ENCODE assay signal across 9 cellular contexts in the genomic region with DNA sequence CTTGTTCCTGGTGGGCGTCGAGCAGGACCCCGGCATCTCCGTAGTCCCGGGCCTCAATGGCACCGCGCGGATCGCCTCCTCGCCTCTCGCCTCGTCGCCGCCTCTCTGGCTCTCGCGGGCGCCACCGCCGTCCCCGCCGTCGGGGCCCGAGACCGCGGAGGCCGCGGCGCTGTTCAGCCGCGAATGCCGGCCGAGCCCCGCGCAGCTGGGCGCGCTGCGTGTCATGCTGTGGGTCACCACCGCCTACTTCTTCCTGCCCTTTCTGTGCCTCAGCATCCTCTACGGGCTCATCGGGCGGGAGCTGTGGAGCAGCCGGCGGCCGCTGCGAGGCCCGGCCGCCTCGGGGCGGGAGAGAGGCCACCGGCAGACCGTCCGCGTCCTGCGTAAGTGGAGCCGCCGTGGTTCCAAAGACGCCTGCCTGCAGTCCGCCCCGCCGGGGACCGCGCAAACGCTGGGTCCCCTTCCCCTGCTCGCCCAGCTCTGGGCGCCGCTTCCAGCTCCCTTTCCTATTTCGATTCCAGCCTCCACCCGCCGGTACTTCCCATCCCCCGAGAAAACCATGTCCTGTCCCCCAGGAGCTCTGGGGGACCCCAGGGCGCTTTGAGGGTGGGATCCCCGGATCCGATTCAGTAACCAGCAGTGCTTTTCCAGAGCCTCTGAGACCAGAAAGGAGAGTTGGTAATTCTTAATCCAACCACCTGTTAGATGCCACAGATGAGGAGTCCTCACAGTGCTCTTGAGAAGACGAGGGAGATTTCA. TPM values are rescaled to one million over a fixed set of nuclear protein-coding genes. Genes with fewer than 3 reads are reported as not detected.
DNase-seq lines count a peak whose midpoint lies in the region; ATAC-seq and TF ChIP-seq lines count a peak whose summit lies in the region.
"Had no signal": no experiment of that assay in that cellular context is flagged by ENCODE, and none has a peak within 500 bp of the region (broad histone marks: within the 10 kb centered on the region; RNA-seq: fewer than 3 reads in every experiment).

No MANE protein-coding gene starts in this region.

- no peak for DNase-seq in A673 (ENCODE audit: low spot score)
- DNase-seq in GM20000 (ENCODE audit: low spot score), result peak; percentile 68
- no peak for DNase-seq in central memory CD8-positive, alpha-beta T cell (ENCODE audit: low spot score in 2 of 2)
- no peak for DNase-seq in naive B cell
- DNase-seq in NCI-H1417 treated with DMSO at 0.1 percent for 48 hours (lab: John Stamatoyannopoulos, UW), result no peak
- no peak for DNase-seq in SJCRH30
- DNase-seq in GM19238 (ENCODE audit: insufficient read length, low spot score), result no peak
- no peak for DNase-seq in COLO829 (ENCODE audit: low spot score)

- CTCF ChIA-PET in A673 (lab: Charles Lee), result no interaction called here

- peak; percentile 5 for ATAC-seq in central memory CD8-positive, alpha-beta T cell (replicated peaks; ENCODE audit: extremely low read depth, poor library complexity, severe bottlenecking)
- peak in 1 of 2 donors; percentile 20 for ATAC-seq in naive B cell (ENCODE audit: low read depth in 2 of 2)

- H3K27me3 Mint-ChIP-seq in central memory CD8-positive, alpha-beta T cell, result peaks cover 73% of the 10 kb centered on the region
- peaks cover 52 to 60% (median 54%) of the 10 kb centered on the region in 3 donors for H3K27me3 Mint-ChIP-seq in naive B cell

- no peaks in the 10 kb centered on the region for H3K4me1 ChIP-seq in A673 (ENCODE audit: insufficient read depth, low read length, poor library complexity, severe bottlenecking)
- no peaks in the 10 kb centered on the region for H3K4me1 ChIP-seq in SJCRH30

- H3K4me3 ChIP-seq in A673 (ENCODE audit: low read depth, low read length, poor library complexity, severe bottlenecking) (peak overlapping the region; percentile 34), SJCRH30 (no peak overlapping the region)

- no peak overlapping the region for H3K27ac ChIP-seq in A673 (ENCODE audit: low read depth, low read length, poor library complexity, severe bottlenecking)
- no peak overlapping the region for H3K27ac ChIP-seq in SJCRH30

- peaks cover 4% of the 10 kb centered on the region for H3K36me3 Mint-ChIP-seq in central memory CD8-positive, alpha-beta T cell (ENCODE audit: insufficient read depth)
- H3K36me3 Mint-ChIP-seq in naive B cell, result peaks cover 0 to 25% of the 10 kb centered on the region in 2 donors

- TF ChIP-seq CTCF in A673 (conservative IDR thresholded peaks at IDR 0.05; ENCODE audit: low read depth, low read length), result no peak
- TF ChIP-seq CTCF in GM20000 (IDR thresholded peaks at IDR 0.05; ENCODE audit: extremely low read depth, missing control alignments), result no peak

- H3K27ac Mint-ChIP-seq in central memory CD8-positive, alpha-beta T cell (ENCODE audit: low read depth), result no peak overlapping the region
- peak overlapping the region in 1 of 6 donors; percentile 25 for H3K27ac Mint-ChIP-seq in naive B cell

- H3K36me3 ChIP-seq in A673 (ENCODE audit: insufficient read depth, low read length, poor library complexity, severe bottlenecking), result no peaks in the 10 kb centered on the region
- no peaks in the 10 kb centered on the region for H3K36me3 ChIP-seq in SJCRH30

- intact Hi-C loops in A673 (cut with micrococcal nuclease; ENCODE audit: unreplicated experiment), result no loop called here

- POLR2A ChIA-PET in A673 (lab: Charles Lee; ENCODE audit: low non-redundant PET), result no interaction called here

- peaks cover 5% of the 10 kb centered on the region for H3K4me1 Mint-ChIP-seq in central memory CD8-positive, alpha-beta T cell
- peaks cover 5 to 15% (median 13%) of the 10 kb centered on the region in 3 donors for H3K4me1 Mint-ChIP-seq in naive B cell

- peak overlapping the region; percentile 70 for H3K4me3 Mint-ChIP-seq in central memory CD8-positive, alpha-beta T cell
- peak overlapping the region in 7 of 8 donors; percentile 67 to 89 (median 80) for H3K4me3 Mint-ChIP-seq in naive B cell

- BruUV-seq in A673 (replicated peaks; lab: Mats Ljungman, UMichigan), result no TSS peak

- H3K27me3 ChIP-seq in A673 (replicated peaks; ENCODE audit: insufficient read depth, low read depth, low read length, poor library complexity), result peaks cover 56% of the 10 kb centered on the region
- no peaks in the 10 kb centered on the region for H3K27me3 ChIP-seq in SJCRH30

- H3K9me3 ChIP-seq in A673 (ENCODE audit: low read depth, low read length, poor library complexity, severe bottlenecking) (no peaks in the 10 kb centered on the region), SJCRH30 (replicated peaks) (no peaks in the 10 kb centered on the region)

- H3K9me3 Mint-ChIP-seq in central memory CD8-positive, alpha-beta T cell, result no peaks in the 10 kb centered on the region
- H3K9me3 Mint-ChIP-seq in naive B cell, result peaks cover 0 to 21% (median 3%) of the 10 kb centered on the region in 7 donors

RNA-seq across cellular contexts. Expression of gene MLNR, which starts 0.9 kb away (rescaled TPM):
- not detected in 2 replicates for total RNA-seq in A673 (2021)
- polyA plus RNA-seq in naive B cell (ENCODE audit: low read depth in 6 of 6), result not detected
- total RNA-seq in SJCRH30 (2014; rRNA removed; shearing (Covaris generic)), result not detected in 2 replicates
- total RNA-seq: SK-MEL-5 had no signal

RNA-seq across cellular contexts. Expression of gene CDADC1, which starts 26.7 kb away (rescaled TPM):
- total RNA-seq in A673 (2021), result 19.2 and 24.2 TPM in 2 replicates
- polyA plus RNA-seq in naive B cell (ENCODE audit: low read depth in 6 of 6), result 1 to 10 TPM; 1.8 to 8.0 (median 6.0) TPM
- total RNA-seq in SJCRH30 (2014; rRNA removed; shearing (Covaris generic)), result 5.7 and 7.9 TPM in 2 replicates
